Comparison of ENCODE assay signal across 8 cellular contexts in genomic region chr5:151772029-151772867, GRCh38. TPM values are rescaled to one million over a fixed set of nuclear protein-coding genes. Genes with fewer than 3 reads are reported as not detected.
DNase-seq lines count a peak whose midpoint lies in the region; ATAC-seq and TF ChIP-seq lines count a peak whose summit lies in the region.

No MANE protein-coding gene starts in this region.

- no peaks in the 10 kb centered on the region for H3K36me3 ChIP-seq in ovary
- no peaks in the 10 kb centered on the region for H3K36me3 ChIP-seq in urinary bladder (ENCODE audit: insufficient read depth)

- peak; percentile 25 for DNase-seq in AG08396 (ENCODE audit: low spot score)
- peak; percentile 51 for DNase-seq in NCI-H345 treated with DMSO at 0.1 percent for 48 hours (lab: John Stamatoyannopoulos, UW; ENCODE audit: unreplicated experiment)
- DNase-seq in activated gamma-delta T cell treated with anti-CD3 and anti-CD28 coated beads, Interleukin-2, amount 50 U/mL, for 16 hours (ENCODE audit: low read depth) = peak; percentile 23
- peak; percentile 47 for DNase-seq in glomerular visceral epithelial cell (ENCODE audit: extremely low spot score)
- DNase-seq in ovary = peak in 1 of 5 donors; percentile 61
- no peak for DNase-seq in COR-L47 (lab: John Stamatoyannopoulos, UW)

- ATAC-seq in GM18517 (IDR thresholded peaks at IDR 0.05; ENCODE audit: unreplicated experiment) = peak; percentile 1

- H3K9me3 ChIP-seq in ovary = no peaks in the 10 kb centered on the region

- H3K27ac ChIP-seq in ovary (peak overlapping the region; percentile 58 to 100), urinary bladder (ENCODE audit: low read depth) (peak overlapping the region; percentile 87)

- no peak for TF ChIP-seq EP300 in ovary (IDR thresholded peaks at IDR 0.05)

- TF ChIP-seq CTCF in ovary (IDR thresholded peaks at IDR 0.05) = no peak

- H3K27me3 ChIP-seq in ovary = no peaks in the 10 kb centered on the region

- H3K4me3 ChIP-seq in ovary (peak overlapping the region; percentile 92), urinary bladder (ENCODE audit: low read depth, low read length) (peak overlapping the region; percentile 82)

- intact Hi-C loops in ovary (cut with DNase I) = no loop called here

- TF ChIP-seq POLR2A in ovary (IDR thresholded peaks at IDR 0.05) = no peak

- H3K4me1 ChIP-seq in ovary (ENCODE audit: insufficient read depth) (peaks cover 6% of the 10 kb centered on the region), urinary bladder (ENCODE audit: insufficient read depth) (no peaks in the 10 kb centered on the region)

- 0 to 1% (median 1%) methylated on average over 49 to 87 of the region's 87 CpGs for WGBS in ovary, 3 donors
- WGBS in urinary bladder = under 1% methylated on average over 87 of the region's 87 CpGs

RNA-seq across cellular contexts. Expression of gene G3BP1, which starts 0.5 kb away (rescaled TPM):
- 100 to 1,000 TPM in 5 of 7 donors, 10 to 100 TPM in 2; 70.2 to 224 (median 160) TPM for total RNA-seq in ovary
- polyA plus RNA-seq in ovary = 10 to 100 TPM; 31.0 to 79.2 TPM
- 128 TPM for total RNA-seq in urinary bladder
- polyA plus RNA-seq in urinary bladder = 31.8 TPM

RNA-seq across cellular contexts. Expression of gene ATOX1, which starts 13.8 kb away (rescaled TPM):
- total RNA-seq in ovary (10 to 100 TPM; 23.0 to 86.6 (median 48.3) TPM), urinary bladder (30.8 TPM)
- polyA plus RNA-seq in ovary (10 to 100 TPM; 72.8 to 73.1 TPM), urinary bladder (121 TPM)
